Comparison of ENCODE assay signal across 8 cellular contexts in genomic region chr9:107283621-107284616, GRCh38. TPM values are rescaled to one million over a fixed set of nuclear protein-coding genes. Genes with fewer than 3 reads are reported as not detected.
A peak's percentile ranks its signal among the peaks of the same experiment; 100 is the strongest.
DNase-seq lines count a peak whose midpoint lies in the region; ATAC-seq and TF ChIP-seq lines count a peak whose summit lies in the region.

No MANE protein-coding gene starts in this region.

- peak overlapping the region; percentile 99 for H3K9ac ChIP-seq in PC-3 (ENCODE audit: low read length)

- TF ChIP-seq CTCF in Calu3 (IDR thresholded peaks at IDR 0.05; ENCODE audit: unreplicated experiment) (no peak), PC-3 (conservative IDR thresholded peaks at IDR 0.05; ENCODE audit: low read depth, low read length) (no peak), fibroblast of mammary gland (conservative IDR thresholded peaks at IDR 0.05; ENCODE audit: control insufficient read depth, insufficient read depth, low read depth, low read length) (no peak), natural killer cell (IDR thresholded peaks at IDR 0.05) (no peak)

- H3K27ac ChIP-seq in PC-3 (ENCODE audit: low read length), result peak overlapping the region; percentile 93

- peaks cover 29% of the 10 kb centered on the region for H3K4me1 ChIP-seq in PC-3 (ENCODE audit: insufficient read depth, low read length)

- BruUV-seq in Calu3 (replicated peaks; lab: Mats Ljungman, UMichigan), result no TSS peak
- BruUV-seq in PC-3 (replicated peaks; lab: Mats Ljungman, UMichigan), result TSS peak; percentile 45

- CTCF ChIA-PET in Calu3 (lab: Charles Lee) (no interaction called here), PC-3 (lab: Charles Lee) (interaction anchor here (0.6 kb wide), 1 partner anchor 114 kb away, joined by 4 read pairs; no protein-coding TSS in a partner anchor)

- H4K20me1 ChIP-seq in PC-3 (ENCODE audit: low read length), result peaks cover 49% of the 10 kb centered on the region

- peak overlapping the region; percentile 96 for H3K4me2 ChIP-seq in PC-3 (ENCODE audit: low read length)

- H3K36me3 ChIP-seq in PC-3 (ENCODE audit: low read depth, low read length), result peaks cover 4% of the 10 kb centered on the region; the same call in 1 of the 2 replicates

- H2AFZ ChIP-seq in PC-3 (ENCODE audit: low read length), result peak overlapping the region; percentile 59; the same call in 1 of the 2 replicates

- H3F3A ChIP-seq in PC-3 (ENCODE audit: low read length, unreplicated experiment), result no peaks in the 10 kb centered on the region

- intact Hi-C loops in Calu3 (cut with micrococcal nuclease; ENCODE audit: unreplicated experiment) (loop anchor here (1.0 kb wide), 1 partner anchor 41 kb away; no protein-coding TSS in a partner anchor), PC-3 (cut with micrococcal nuclease) (loop anchor here (1.0 kb wide), 1 partner anchor 40 kb away; no protein-coding TSS in a partner anchor), natural killer cell (cut with micrococcal nuclease) (loop anchor here (1.0 to 2.0 kb wide), 3 partner anchors 15 to 109 kb away; no protein-coding TSS in a partner anchor)
- intact Hi-C loops in activated T-helper 1 cell treated with anti-CD3 and anti-CD28 coated beads, Interleukin-12 subunit alpha, Interleukin-12 subunit beta, Interleukin-2, Interleukin-4 antibody, amounts not matched to agents 30 ng/mL and 10 ng/mL and 1 ng/mL, durations not matched to agents 14 hours and 24 hours and 36 hours (cut with micrococcal nuclease), result loop anchor here (1.0 to 10.0 kb wide), 9 partner anchors 15 to 1831 kb away; partner anchors contain the start of genes ABITRAM, CTNNAL1, ELP1 and KLF4

- H3K36me3 Mint-ChIP-seq in Calu3 (ENCODE audit: insufficient read depth, unreplicated experiment) (peaks cover 42% of the 10 kb centered on the region), natural killer cell (no peaks in the 10 kb centered on the region)
- peaks cover 3% of the 10 kb centered on the region for H3K36me3 Mint-ChIP-seq in activated T-helper 1 cell treated with anti-CD3 and anti-CD28 coated beads, Interleukin-12 subunit alpha, Interleukin-12 subunit beta, Interleukin-2, Interleukin-4 antibody, amounts not matched to agents 30 ng/mL and 10 ng/mL and 1 ng/mL, durations not matched to agents 14 hours and 24 hours and 36 hours (ENCODE audit: low read depth)

- POLR2A ChIA-PET in PC-3 (lab: Charles Lee; ENCODE audit: unreplicated experiment), result no interaction called here

- H3K4me1 Mint-ChIP-seq in Calu3 (ENCODE audit: low read depth, unreplicated experiment) (peaks cover 33% of the 10 kb centered on the region), natural killer cell (peaks cover 50 to 54% of the 10 kb centered on the region in 2 donors)
- peaks cover 63% of the 10 kb centered on the region for H3K4me1 Mint-ChIP-seq in activated T-helper 1 cell treated with anti-CD3 and anti-CD28 coated beads, Interleukin-12 subunit alpha, Interleukin-12 subunit beta, Interleukin-2, Interleukin-4 antibody, amounts not matched to agents 30 ng/mL and 10 ng/mL and 1 ng/mL, durations not matched to agents 14 hours and 24 hours and 36 hours (ENCODE audit: low read depth)

- DNase-seq in Calu3 (peak; percentile 65), HT1080 (ENCODE audit: low read depth) (peak; percentile 81), PC-3 (peak; percentile 77), fibroblast of mammary gland (ENCODE audit: low read depth) (peak; percentile 71), natural killer cell (peak; percentile 64)
- DNase-seq in activated T-helper 1 cell treated with anti-CD3 and anti-CD28 coated beads, Interleukin-12 subunit alpha, Interleukin-12 subunit beta, Interleukin-2, Interleukin-4 antibody, amounts not matched to agents 30 ng/mL and 10 ng/mL and 1 ng/mL, durations not matched to agents 14 hours and 24 hours and 36 hours (ENCODE audit: low spot score), result peak; percentile 59
- peak; percentile 60 for DNase-seq in stimulated activated naive CD4-positive, alpha-beta T cell treated with Interleukin-2 at 50 U/mL for 16 hours (lab: John Stamatoyannopoulos, UW)

- H3K27ac Mint-ChIP-seq in Calu3 (ENCODE audit: unreplicated experiment), result peak overlapping the region; percentile 60
- peak overlapping the region; percentile 95 for H3K27ac Mint-ChIP-seq in activated T-helper 1 cell treated with anti-CD3 and anti-CD28 coated beads, Interleukin-12 subunit alpha, Interleukin-12 subunit beta, Interleukin-2, Interleukin-4 antibody, amounts not matched to agents 30 ng/mL and 10 ng/mL and 1 ng/mL, durations not matched to agents 14 hours and 24 hours and 36 hours
- H3K27ac Mint-ChIP-seq in natural killer cell, result peak overlapping the region; percentile 88 to 92

- no peaks in the 10 kb centered on the region for H3K9me2 ChIP-seq in PC-3 (replicated peaks; ENCODE audit: low read length)

- no peaks in the 10 kb centered on the region for H3K9me3 ChIP-seq in PC-3 (ENCODE audit: low read length)

- H3K27me3 ChIP-seq in PC-3 (ENCODE audit: low read length), result no peaks in the 10 kb centered on the region

- H3K79me2 ChIP-seq in PC-3 (ENCODE audit: low read length), result peaks cover 59% of the 10 kb centered on the region

- H3K4me3 ChIP-seq in PC-3 (ENCODE audit: low read length) (peak overlapping the region; percentile 94), fibroblast of mammary gland (ENCODE audit: control insufficient read depth, low read depth, low read length) (peak overlapping the region; percentile 96)

- no peaks in the 10 kb centered on the region for H3K9me3 Mint-ChIP-seq in Calu3 (ENCODE audit: low read depth, unreplicated experiment)
- no peaks in the 10 kb centered on the region for H3K9me3 Mint-ChIP-seq in activated T-helper 1 cell treated with anti-CD3 and anti-CD28 coated beads, Interleukin-12 subunit alpha, Interleukin-12 subunit beta, Interleukin-2, Interleukin-4 antibody, amounts not matched to agents 30 ng/mL and 10 ng/mL and 1 ng/mL, durations not matched to agents 14 hours and 24 hours and 36 hours
- no peaks in the 10 kb centered on the region for H3K9me3 Mint-ChIP-seq in natural killer cell

- ATAC-seq in GM21381 (IDR thresholded peaks at IDR 0.05; ENCODE audit: unreplicated experiment), result peak; percentile 51
- ATAC-seq in PC-3, result peak; percentile 66
- ATAC-seq in natural killer cell, result peak; percentile 27 to 53 (median 38)

- H3K4me3 Mint-ChIP-seq in Calu3 (ENCODE audit: low read depth, unreplicated experiment), result peak overlapping the region; percentile 94
- peak overlapping the region; percentile 96 for H3K4me3 Mint-ChIP-seq in activated T-helper 1 cell treated with anti-CD3 and anti-CD28 coated beads, Interleukin-12 subunit alpha, Interleukin-12 subunit beta, Interleukin-2, Interleukin-4 antibody, amounts not matched to agents 30 ng/mL and 10 ng/mL and 1 ng/mL, durations not matched to agents 14 hours and 24 hours and 36 hours
- H3K4me3 Mint-ChIP-seq in natural killer cell, result peak overlapping the region; percentile 99

- H3K27me3 Mint-ChIP-seq in Calu3 (ENCODE audit: unreplicated experiment) (no peaks in the 10 kb centered on the region), natural killer cell (ENCODE audit: low read depth in 2 of 2) (peaks cover 0 to 6% of the 10 kb centered on the region in 2 donors)
- no peaks in the 10 kb centered on the region for H3K27me3 Mint-ChIP-seq in activated T-helper 1 cell treated with anti-CD3 and anti-CD28 coated beads, Interleukin-12 subunit alpha, Interleukin-12 subunit beta, Interleukin-2, Interleukin-4 antibody, amounts not matched to agents 30 ng/mL and 10 ng/mL and 1 ng/mL, durations not matched to agents 14 hours and 24 hours and 36 hours (ENCODE audit: insufficient read depth)

RNA-seq across cellular contexts. Expression of gene RAD23B, which starts 0.8 kb away (rescaled TPM):
- 82.3 and 97.8 TPM in 2 replicates for total RNA-seq in Calu3 (2022)
- 96.8 and 138 TPM in 2 replicates for total RNA-seq in HT1080 (2014; rRNA removed; shearing (Covaris generic))
- polyA plus RNA-seq in HT1080 (2015; cell fraction: cytosol; rRNA removed), result 127 and 145 TPM in 2 replicates
- 77.1 and 82.2 TPM in 2 replicates for polyA plus RNA-seq in HT1080 (2015; cell fraction: nucleus; rRNA removed)
- 67.9 and 74.6 TPM in 2 replicates for total RNA-seq in PC-3 (2014; rRNA removed)
- total RNA-seq in activated T-helper 1 cell treated with anti-CD3 and anti-CD28 coated beads, Interleukin-12 subunit alpha, Interleukin-12 subunit beta, Interleukin-2, Interleukin-4 antibody, amounts not matched to agents 30 ng/mL and 10 ng/mL and 1 ng/mL, durations not matched to agents 14 hours and 24 hours and 36 hours, result 138 and 153 TPM in 2 replicates
- total RNA-seq in natural killer cell, result 100 to 1,000 TPM in 1 of 3 donors, 10 to 100 TPM in 2; 85.6 to 101 (median 92.6) TPM

Comparison
In these comparisons a context has a peak if more than half of its experiments do, and no peak if none do; other contexts are left out.
1. Peak in every context shown above with its lines: DNase-seq, ATAC-seq, H3K4me3 ChIP-seq and H3K27ac ChIP-seq.